ENCODE assay signal across 33 cellular contexts in genomic region chr2:240664622-240665021, GRCh38. TPM values are rescaled to one million over a fixed set of nuclear protein-coding genes. Genes with fewer than 3 reads are reported as not detected.
"Had no signal": no experiment of that assay in that cellular context is flagged by ENCODE, and none has a peak within 500 bp of the region (broad histone marks: within the 10 kb centered on the region; RNA-seq: fewer than 3 reads in every experiment).

No MANE protein-coding gene starts in this region.

- H3K4me1 ChIP-seq: stomach, suprapubic skin, testis, thyroid gland, tibial artery, tibial nerve, transverse colon, upper lobe of left lung, upper lobe of right lung, uterus, vagina had no signal

- DNase-seq: stimulated activated CD4-positive, alpha-beta T cell treated with anti-CD3 and anti-CD28 coated beads, Interleukin-2, amount 100 ng/mL, for 48 hours; stimulated activated CD4-positive, alpha-beta T cell treated with anti-CD3 and anti-CD28 coated beads, Interleukin-4, amount 100 ng/mL, for 1 hour; stimulated activated CD4-positive, alpha-beta T cell treated with anti-CD3 and anti-CD28 coated beads, Interleukin-4, amount 100 ng/mL, for 24 hours; stimulated activated CD4-positive, alpha-beta T cell treated with anti-CD3 and anti-CD28 coated beads, Interleukin-4, amount 100 ng/mL, for 4 hours; stimulated activated CD8-positive, alpha-beta memory T cell treated with anti-CD3 and anti-CD28 coated beads, Interleukin-4, amount 100 ng/mL, for 48 hours; stimulated activated naive B cell treated with anti-CD40 and anti-IgM and Interleukin-4, amounts not matched to agents 10 μg/mL and 1 μg/mL and 100 μg/mL, for 72 hours; stimulated activated naive CD4-positive, alpha-beta T cell; stimulated activated naive CD4-positive, alpha-beta T cell treated with Interleukin-2 at 50 U/mL for 16 hours; stimulated activated naive CD8-positive, alpha-beta T cell treated with anti-CD3 and anti-CD28 coated beads, Interleukin-15, amount 100 ng/mL, for 72 hours; stimulated activated naive CD8-positive, alpha-beta T cell treated with anti-CD3 and anti-CD28 coated beads, Interleukin-15, Interleukin-2, amounts not matched to agents 100 U/mL and 50 U/mL, for 24 hours; stomach; substantia nigra; testis; thyroid gland; tibial artery; transverse colon; trophoblast cell; upper lobe of left lung; upper lobe of right lung; uterus had no signal

- H3K36me3 ChIP-seq: stomach, suprapubic skin, thoracic aorta, thyroid gland, tibial artery, tibial nerve, transverse colon, upper lobe of left lung, upper lobe of right lung, uterus, vagina had no signal

- H3K4me3 Mint-ChIP-seq: stimulated activated effector memory CD8-positive, alpha-beta T cell treated with anti-CD3 and anti-CD28 coated beads, Interleukin-12 subunit alpha, Interleukin-12 subunit beta, amount 100 ng/mL, for 72 hours; stimulated activated memory B cell treated with anti-CD40 and anti-IgM and Interleukin-4, amounts not matched to agents 10 μg/mL and 1 μg/mL and 100 μg/mL, for 72 hours; stimulated activated naive B cell treated with anti-CD40 and anti-IgM and Interleukin-4, amounts not matched to agents 10 μg/mL and 1 μg/mL and 100 μg/mL, for 72 hours; stimulated activated naive CD8-positive, alpha-beta T cell treated with anti-CD3 and anti-CD28 coated beads, Interleukin-15, amount 100 ng/mL, for 72 hours; stimulated activated naive CD8-positive, alpha-beta T cell treated with anti-CD3 and anti-CD28 coated beads, Interleukin-15, Interleukin-2, amounts not matched to agents 100 ng/mL and 50 ng/mL, for 24 hours; type B pancreatic cell had no signal

- H3K9me3 Mint-ChIP-seq: stimulated activated naive CD8-positive, alpha-beta T cell treated with anti-CD3 and anti-CD28 coated beads, Interleukin-15, Interleukin-2, amounts not matched to agents 100 ng/mL and 50 ng/mL, for 24 hours had no signal

- H3K4me3 ChIP-seq: stomach, suprapubic skin, testis, thoracic aorta, thyroid gland, tibial artery, tibial nerve, transverse colon, upper lobe of left lung, upper lobe of right lung, uterus, vagina had no signal

- H3K9me3 ChIP-seq: suprapubic skin, testis, thoracic aorta, thyroid gland, upper lobe of right lung, vagina had no signal

- H3K4me1 Mint-ChIP-seq: stimulated activated effector memory CD8-positive, alpha-beta T cell treated with anti-CD3 and anti-CD28 coated beads, Interleukin-12 subunit alpha, Interleukin-12 subunit beta, amount 100 ng/mL, for 72 hours; stimulated activated memory B cell treated with anti-CD40 and anti-IgM and Interleukin-4, amounts not matched to agents 10 μg/mL and 1 μg/mL and 100 μg/mL, for 72 hours; stimulated activated naive B cell treated with anti-CD40 and anti-IgM and Interleukin-4, amounts not matched to agents 10 μg/mL and 1 μg/mL and 100 μg/mL, for 72 hours; stimulated activated naive CD8-positive, alpha-beta T cell treated with anti-CD3 and anti-CD28 coated beads, Interleukin-15, amount 100 ng/mL, for 72 hours had no signal

- H3K27ac Mint-ChIP-seq: stimulated activated effector memory CD8-positive, alpha-beta T cell treated with anti-CD3 and anti-CD28 coated beads, Interleukin-12 subunit alpha, Interleukin-12 subunit beta, amount 100 ng/mL, for 72 hours; stimulated activated memory B cell treated with anti-CD40 and anti-IgM and Interleukin-4, amounts not matched to agents 10 μg/mL and 1 μg/mL and 100 μg/mL, for 72 hours; stimulated activated naive B cell treated with anti-CD40 and anti-IgM and Interleukin-4, amounts not matched to agents 10 μg/mL and 1 μg/mL and 100 μg/mL, for 72 hours; stimulated activated naive CD8-positive, alpha-beta T cell treated with anti-CD3 and anti-CD28 coated beads, Interleukin-15, amount 100 ng/mL, for 72 hours; stimulated activated naive CD8-positive, alpha-beta T cell treated with anti-CD3 and anti-CD28 coated beads, Interleukin-15, Interleukin-2, amounts not matched to agents 100 ng/mL and 50 ng/mL, for 24 hours; type B pancreatic cell had no signal

- ATAC-seq: stimulated activated effector memory CD8-positive, alpha-beta T cell treated with anti-CD3 and anti-CD28 coated beads, Interleukin-12 subunit alpha, Interleukin-12 subunit beta, amount 100 ng/mL, for 72 hours; stimulated activated memory B cell treated with anti-CD40 and anti-IgM and Interleukin-4, amounts not matched to agents 10 μg/mL and 1 μg/mL and 100 μg/mL, for 72 hours; stimulated activated naive B cell treated with anti-CD40 and anti-IgM and Interleukin-4, amounts not matched to agents 10 μg/mL and 1 μg/mL and 100 μg/mL, for 72 hours; stimulated activated naive CD8-positive, alpha-beta T cell treated with anti-CD3 and anti-CD28 coated beads, Interleukin-15, amount 100 ng/mL, for 72 hours; stimulated activated naive CD8-positive, alpha-beta T cell treated with anti-CD3 and anti-CD28 coated beads, Interleukin-15, Interleukin-2, amounts not matched to agents 100 U/mL and 50 U/mL, for 24 hours; upper lobe of right lung had no signal

- FAIRE-seq: urothelium cell line had no signal

- H3K27me3 ChIP-seq: testis, thyroid gland, upper lobe of left lung, upper lobe of right lung, uterus, vagina had no signal

- H3K36me3 Mint-ChIP-seq: stimulated activated effector memory CD8-positive, alpha-beta T cell treated with anti-CD3 and anti-CD28 coated beads, Interleukin-12 subunit alpha, Interleukin-12 subunit beta, amount 100 ng/mL, for 72 hours; stimulated activated naive B cell treated with anti-CD40 and anti-IgM and Interleukin-4, amounts not matched to agents 10 μg/mL and 1 μg/mL and 100 μg/mL, for 72 hours; type B pancreatic cell had no signal

- H3K27ac ChIP-seq: stomach, suprapubic skin, testis, thoracic aorta, thyroid gland, tibial artery, tibial nerve, transverse colon, upper lobe of left lung, upper lobe of right lung, uterus, vagina had no signal

RNA-seq across cellular contexts. Expression of gene AQP12B, which starts 18.1 kb away (rescaled TPM):
- total RNA-seq: subcutaneous adipose tissue, suprapubic skin, temporal lobe, testis, thoracic aorta, upper lobe of left lung, upper lobe of right lung, ureter, urinary bladder, uterus, vagina had no signal
- polyA plus RNA-seq: urinary bladder had no signal

RNA-seq across cellular contexts. Expression of gene AQP12A, which starts 27.0 kb away (rescaled TPM):
- total RNA-seq: stomach, subcutaneous adipose tissue, suprapubic skin, temporal lobe, testis, thoracic aorta, thyroid gland, transverse colon, upper lobe of left lung, upper lobe of right lung, ureter, urinary bladder, uterus, vagina had no signal
- polyA plus RNA-seq: stomach, urinary bladder had no signal
